11 cellular contexts compared by ENCODE assay signal in the genomic region with DNA sequence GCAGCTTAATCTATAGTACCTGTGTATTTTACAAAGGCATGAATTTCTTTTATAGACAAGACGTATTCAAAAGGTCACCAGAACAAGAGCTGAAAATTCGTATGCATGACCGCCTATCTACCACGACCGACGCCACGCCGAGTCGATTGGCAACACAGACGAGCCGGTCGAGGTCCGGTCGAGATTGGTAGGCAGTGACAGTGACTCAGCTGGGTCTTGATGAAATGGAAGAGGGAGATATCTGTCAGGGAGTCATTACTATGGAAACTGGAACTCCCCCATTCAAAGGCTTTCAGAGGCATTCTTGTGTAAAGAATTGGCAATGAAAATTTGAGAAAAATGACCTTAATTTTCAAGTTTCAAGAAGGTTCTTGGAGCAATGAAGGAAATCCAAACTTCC. TPM values are rescaled to one million over a fixed set of nuclear protein-coding genes. Genes with fewer than 3 reads are reported as not detected.
DNase-seq lines count a peak whose midpoint lies in the region; ATAC-seq, FAIRE-seq and TF ChIP-seq lines count a peak whose summit lies in the region.
"Had no signal": no experiment of that assay in that cellular context is flagged by ENCODE, and none has a peak within 500 bp of the region (broad histone marks: within the 10 kb centered on the region; RNA-seq: fewer than 3 reads in every experiment).

No MANE protein-coding gene starts in this region.

- DNase-seq in activated CD8-positive, alpha-beta memory T cell treated with anti-CD3 and anti-CD28 coated beads, Interleukin-2, amount 10 ng/mL, durations not matched to agents 7 days and 5 days, result no peak
- DNase-seq in activated CD8-positive, alpha-beta memory T cell treated with anti-CD3 and anti-CD28 coated beads, Interleukin-2, amount 50 U/mL, for 48 hours, result no peak
- DNase-seq in RCC 7860 (ENCODE audit: low spot score) (peak; percentile 59), fibroblast of mammary gland (ENCODE audit: low read depth) (peak; percentile 4), T-helper 9 cell (no peak), NCI-H1436 treated with DMSO at 0.1 percent for 48 hours (lab: John Stamatoyannopoulos, UW) (no peak), NCI-H2081 treated with DMSO at 0.1 percent for 48 hours (lab: John Stamatoyannopoulos, UW) (no peak)
- DNase-seq: activated naive CD4-positive, alpha-beta T cell treated with Interleukin-2 at 50 U/mL for 16 hours; heart right ventricle; NCI-H1436 had no signal

- peaks cover 54% of the 10 kb centered on the region for H3K4me1 Mint-ChIP-seq in activated CD8-positive, alpha-beta memory T cell treated with anti-CD3 and anti-CD28 coated beads, Interleukin-2, amount 10 ng/mL, durations not matched to agents 7 days and 5 days
- peaks cover 46% of the 10 kb centered on the region for H3K4me1 Mint-ChIP-seq in stimulated activated memory B cell treated with anti-CD40 and anti-IgM and Interleukin-4, amounts not matched to agents 10 μg/mL and 1 μg/mL and 100 μg/mL, for 72 hours

- H3K27me3 Mint-ChIP-seq in activated CD8-positive, alpha-beta memory T cell treated with anti-CD3 and anti-CD28 coated beads, Interleukin-2, amount 10 ng/mL, durations not matched to agents 7 days and 5 days, result no peaks in the 10 kb centered on the region
- no peaks in the 10 kb centered on the region for H3K27me3 Mint-ChIP-seq in stimulated activated memory B cell treated with anti-CD40 and anti-IgM and Interleukin-4, amounts not matched to agents 10 μg/mL and 1 μg/mL and 100 μg/mL, for 72 hours

- H3K27ac Mint-ChIP-seq in activated CD8-positive, alpha-beta memory T cell treated with anti-CD3 and anti-CD28 coated beads, Interleukin-2, amount 10 ng/mL, durations not matched to agents 7 days and 5 days, result peak overlapping the region; percentile 43
- H3K27ac Mint-ChIP-seq in stimulated activated memory B cell treated with anti-CD40 and anti-IgM and Interleukin-4, amounts not matched to agents 10 μg/mL and 1 μg/mL and 100 μg/mL, for 72 hours, result no peak overlapping the region

- CTCF ChIA-PET in activated CD8-positive, alpha-beta memory T cell treated with anti-CD3 and anti-CD28 coated beads, Interleukin-2, amount 10 ng/mL, durations not matched to agents 7 days and 5 days (lab: Charles Lee), result interaction anchor here (0.9 kb wide), 1 partner anchor 11 kb away, joined by 3 read pairs; no protein-coding TSS in a partner anchor

- H3K4me3 ChIP-seq in fibroblast of mammary gland (ENCODE audit: control insufficient read depth, low read depth, low read length), result no peak overlapping the region

- no peaks in the 10 kb centered on the region for H3K9me3 Mint-ChIP-seq in activated CD8-positive, alpha-beta memory T cell treated with anti-CD3 and anti-CD28 coated beads, Interleukin-2, amount 10 ng/mL, durations not matched to agents 7 days and 5 days (ENCODE audit: low read depth)
- no peaks in the 10 kb centered on the region for H3K9me3 Mint-ChIP-seq in stimulated activated memory B cell treated with anti-CD40 and anti-IgM and Interleukin-4, amounts not matched to agents 10 μg/mL and 1 μg/mL and 100 μg/mL, for 72 hours

- FAIRE-seq in RCC 7860 (lab: Jason Lieb, UNC), result no peak

- no peak for ATAC-seq in activated CD8-positive, alpha-beta memory T cell treated with anti-CD3 and anti-CD28 coated beads, Interleukin-2, amount 10 ng/mL, durations not matched to agents 7 days and 5 days
- ATAC-seq in stimulated activated memory B cell treated with anti-CD40 and anti-IgM and Interleukin-4, amounts not matched to agents 10 μg/mL and 1 μg/mL and 100 μg/mL, for 72 hours, result no peak
- ATAC-seq: heart right ventricle had no signal

- peaks cover 30% of the 10 kb centered on the region for H3K36me3 Mint-ChIP-seq in activated CD8-positive, alpha-beta memory T cell treated with anti-CD3 and anti-CD28 coated beads, Interleukin-2, amount 10 ng/mL, durations not matched to agents 7 days and 5 days
- H3K36me3 Mint-ChIP-seq in stimulated activated memory B cell treated with anti-CD40 and anti-IgM and Interleukin-4, amounts not matched to agents 10 μg/mL and 1 μg/mL and 100 μg/mL, for 72 hours, result peaks cover 16% of the 10 kb centered on the region

- TF ChIP-seq CTCF in fibroblast of mammary gland (conservative IDR thresholded peaks at IDR 0.05; ENCODE audit: control insufficient read depth, insufficient read depth, low read depth, low read length), result no peak

- H3K4me3 Mint-ChIP-seq in activated CD8-positive, alpha-beta memory T cell treated with anti-CD3 and anti-CD28 coated beads, Interleukin-2, amount 10 ng/mL, durations not matched to agents 7 days and 5 days, result no peak overlapping the region
- peak overlapping the region; percentile 71 for H3K4me3 Mint-ChIP-seq in stimulated activated memory B cell treated with anti-CD40 and anti-IgM and Interleukin-4, amounts not matched to agents 10 μg/mL and 1 μg/mL and 100 μg/mL, for 72 hours

RNA-seq across cellular contexts. Expression of a gene that starts 2.1 kb away (rescaled TPM):
- total RNA-seq in activated CD8-positive, alpha-beta memory T cell treated with anti-CD3 and anti-CD28 coated beads, Interleukin-2, amount 10 ng/mL, durations not matched to agents 7 days and 5 days, result 100 to 1,000 TPM; 274 to 387 TPM

RNA-seq across cellular contexts. Expression of a gene that starts 2.2 kb away (rescaled TPM):
- 10 to 100 TPM; 59.4 to 67.7 TPM for total RNA-seq in activated CD8-positive, alpha-beta memory T cell treated with anti-CD3 and anti-CD28 coated beads, Interleukin-2, amount 10 ng/mL, durations not matched to agents 7 days and 5 days

RNA-seq across cellular contexts. Expression of a gene that starts 26.4 kb away (rescaled TPM):
- 10 to 100 TPM; 15.3 to 16.8 TPM for total RNA-seq in activated CD8-positive, alpha-beta memory T cell treated with anti-CD3 and anti-CD28 coated beads, Interleukin-2, amount 10 ng/mL, durations not matched to agents 7 days and 5 days

RNA-seq across cellular contexts. Expression of a gene that starts 43.2 kb away (rescaled TPM):
- 10 to 100 TPM; 17.0 to 17.2 TPM for total RNA-seq in activated CD8-positive, alpha-beta memory T cell treated with anti-CD3 and anti-CD28 coated beads, Interleukin-2, amount 10 ng/mL, durations not matched to agents 7 days and 5 days

RNA-seq across cellular contexts. Expression of a gene that starts 58.0 kb away (rescaled TPM):
- total RNA-seq in activated CD8-positive, alpha-beta memory T cell treated with anti-CD3 and anti-CD28 coated beads, Interleukin-2, amount 10 ng/mL, durations not matched to agents 7 days and 5 days, result 10 to 100 TPM; 65.6 to 93.4 TPM

Comparison
In these comparisons a context has a peak if more than half of its experiments do, and no peak if none do; other contexts are left out.
1. DNase-seq: peak in RCC 7860 (single experiment) and fibroblast of mammary gland (single experiment); none in activated CD8-positive, alpha-beta memory T cell treated with anti-CD3 and anti-CD28 coated beads, Interleukin-2, amount 10 ng/mL, durations not matched to agents 7 days and 5 days (single experiment), activated CD8-positive, alpha-beta memory T cell treated with anti-CD3 and anti-CD28 coated beads, Interleukin-2, amount 50 U/mL, for 48 hours (single experiment), T-helper 9 cell (single experiment), NCI-H1436 treated with DMSO at 0.1 percent for 48 hours (single experiment) and NCI-H2081 treated with DMSO at 0.1 percent for 48 hours (single experiment).